ENCODE assay signal across 1 cellular context in genomic region chr18:22159014-22159413, GRCh38.
TF ChIP-seq lines count a peak whose summit lies in the region.

No MANE protein-coding gene starts in this region.

TF ChIP-seq in H1, 55 proteins besides CTCF, POLR2A, EP300 and RAD21:
- TF ChIP-seq SUZ12 (IDR thresholded peaks at IDR 0.05; ENCODE audit: low read length) = no peak
